33 cellular contexts compared by ENCODE assay signal in the genomic region with DNA sequence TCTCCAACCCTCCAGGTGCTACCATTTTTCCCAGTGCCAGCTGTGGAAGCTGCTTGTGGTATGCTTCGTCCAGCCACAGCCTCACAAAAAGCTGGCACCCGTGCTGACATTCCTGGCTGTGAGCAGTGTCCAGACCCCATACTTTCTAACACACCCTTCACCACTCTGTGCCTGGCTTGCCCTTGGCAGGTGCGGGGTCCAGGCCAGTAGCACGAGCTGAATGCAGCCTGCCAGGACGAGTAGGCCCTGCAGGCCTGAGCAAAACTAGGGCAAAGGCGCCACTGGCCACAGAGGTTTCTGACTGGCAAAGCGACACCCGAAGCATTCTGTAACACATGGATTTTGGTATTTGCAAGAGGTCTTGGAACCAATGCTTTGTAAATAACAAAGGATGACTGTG. TPM values are rescaled to one million over a fixed set of nuclear protein-coding genes. Genes with fewer than 3 reads are reported as not detected.
"Had no signal": no experiment of that assay in that cellular context is flagged by ENCODE, and none has a peak within 500 bp of the region (broad histone marks: within the 10 kb centered on the region; RNA-seq: fewer than 3 reads in every experiment).

No MANE protein-coding gene starts in this region.

- H3K27me3 ChIP-seq: brain microvascular endothelial cell had no signal

- H3K36me3 ChIP-seq: brain microvascular endothelial cell had no signal

- DNase-seq: activated B cell treated with CpG ODN at 0.5 μM for 24 hours; activated CD4-positive, alpha-beta T cell treated with anti-CD3 and anti-CD28 coated beads for 4 hours; activated CD4-positive, alpha-beta T cell treated with anti-CD3 and anti-CD28 coated beads, Interleukin-2, amount 50 U/mL, for 4 hours; activated CD4-positive, CD25-positive, alpha-beta regulatory T cell treated with anti-CD3 and anti-CD28 coated beads, Interleukin-2, amount 50 U/mL, for 72 hours; activated CD8-positive, alpha-beta T cell treated with anti-CD3 and anti-CD28 coated beads for 36 hours; activated effector memory CD4-positive, alpha-beta T cell treated with anti-CD3 and anti-CD28 coated beads, Interleukin-2, amount 50 U/mL, for 16 hours; activated naive CD4-positive, alpha-beta T cell; activated naive CD4-positive, alpha-beta T cell treated with anti-CD3 and anti-CD28 coated beads, Interleukin-2, amount 50 U/mL, for 16 hours; activated naive CD8-positive, alpha-beta T cell treated with anti-CD3 and anti-CD28 coated beads for 36 hours; activated T-cell treated with anti-CD3 and anti-CD28 coated beads, Interleukin-2, amount 50 U/mL, for 1 hour; activated T-cell treated with anti-CD3 and anti-CD28 coated beads, Interleukin-2, amount 50 U/mL, for 72 hours; amniotic stem cell; aorta; brain microvascular endothelial cell; Karpas-422; KBM-7; NCI-H1105 treated with DMSO at 0.1 percent for 48 hours; NCI-H1436; NCI-H1694; NCI-H1930; NCI-H2081 treated with DMSO at 0.1 percent for 48 hours; NCI-H345; NCI-H524 treated with DMSO at 0.1 percent for 48 hours; SIG-M5; SW 1271; T-helper 1 cell; T-helper 2 cell; T-helper 9 cell had no signal

- ATAC-seq: activated CD8-positive, alpha-beta T cell treated with anti-CD3 and anti-CD28 coated beads for 36 hours; activated T-cell treated with anti-CD3 and anti-CD28 coated beads, Interleukin-2, amount 50 U/mL, for 72 hours; activated T-helper 17 cell treated with anti-CD3 and anti-CD28 coated beads, Interleukin-2, amount 50 U/mL, for 72 hours; Panc1; SK-N-SH treated with all-trans-retinoic acid at 6 μM for 48 hours had no signal

- H3K27ac ChIP-seq: brain microvascular endothelial cell, VCaP had no signal

RNA-seq across cellular contexts. Expression of a gene that starts 26.0 kb away (rescaled TPM):
- total RNA-seq: activated B cell treated with CpG ODN at 0.5 μM for 24 hours; activated CD8-positive, alpha-beta memory T cell treated with anti-CD3 and anti-CD28 coated beads for 36 hours; activated CD8-positive, alpha-beta T cell treated with anti-CD3 and anti-CD28 coated beads for 36 hours; activated naive CD8-positive, alpha-beta T cell treated with anti-CD3 and anti-CD28 coated beads for 36 hours; activated T-cell treated with anti-CD3 and anti-CD28 coated beads, Interleukin-2, amount 50 U/mL, for 72 hours; activated T-helper 17 cell treated with anti-CD3 and anti-CD28 coated beads, Interleukin-2, amount 50 U/mL, for 72 hours had no signal
